9 cellular contexts compared by ENCODE assay signal in genomic region chr1:39646232-39647081, GRCh38. TPM values are rescaled to one million over a fixed set of nuclear protein-coding genes. Genes with fewer than 3 reads are reported as not detected.
DNase-seq lines count a peak whose midpoint lies in the region; ATAC-seq and TF ChIP-seq lines count a peak whose summit lies in the region.
"Had no signal": no experiment of that assay in that cellular context is flagged by ENCODE, and none has a peak within 500 bp of the region (broad histone marks: within the 10 kb centered on the region; RNA-seq: fewer than 3 reads in every experiment).

No MANE protein-coding gene starts in this region.

- intact Hi-C loops in activated CD4-positive, alpha-beta T cell treated with anti-CD3 and anti-CD28 coated beads, Interleukin-2, amount 10 ng/mL, durations not matched to agents 24 days and 14 days (cut with micrococcal nuclease): no loop called here

- H3K4me3 Mint-ChIP-seq in stimulated activated memory B cell treated with anti-CD40 and anti-IgM and Interleukin-4, amounts not matched to agents 10 μg/mL and 1 μg/mL and 100 μg/mL, for 72 hours: no peak overlapping the region
- H3K4me3 Mint-ChIP-seq in natural killer cell treated with Interleukin-12 subunit alpha and Interleukin-12 subunit beta and Interleukin-15 and Interleukin-18, amount 100 ng/mL, for 72 hours: no peak overlapping the region
- no peak overlapping the region for H3K4me3 Mint-ChIP-seq in activated CD4-positive, alpha-beta T cell treated with anti-CD3 and anti-CD28 coated beads, Interleukin-2, amount 10 ng/mL, durations not matched to agents 24 days and 14 days

- in situ Hi-C loops in astrocyte of the spinal cord (cut with HindIII; ENCODE audit: low sequenced_read_pairs): no loop called here

- no peak for TF ChIP-seq CTCF in astrocyte of the spinal cord (IDR thresholded peaks at IDR 0.05; ENCODE audit: low read depth, low read length)

- H3K9me3 Mint-ChIP-seq in stimulated activated memory B cell treated with anti-CD40 and anti-IgM and Interleukin-4, amounts not matched to agents 10 μg/mL and 1 μg/mL and 100 μg/mL, for 72 hours: peaks cover 2% of the 10 kb centered on the region
- no peaks in the 10 kb centered on the region for H3K9me3 Mint-ChIP-seq in natural killer cell treated with Interleukin-12 subunit alpha and Interleukin-12 subunit beta and Interleukin-15 and Interleukin-18, amount 100 ng/mL, for 72 hours
- no peaks in the 10 kb centered on the region for H3K9me3 Mint-ChIP-seq in activated CD4-positive, alpha-beta T cell treated with anti-CD3 and anti-CD28 coated beads, Interleukin-2, amount 10 ng/mL, durations not matched to agents 24 days and 14 days

- H3K36me3 ChIP-seq in H7 (replicated peaks; ENCODE audit: control insufficient read depth, insufficient read depth, low read length): no peaks in the 10 kb centered on the region
- H3K36me3 ChIP-seq: neutrophil had no signal

- no peak overlapping the region for H3K27ac Mint-ChIP-seq in stimulated activated memory B cell treated with anti-CD40 and anti-IgM and Interleukin-4, amounts not matched to agents 10 μg/mL and 1 μg/mL and 100 μg/mL, for 72 hours
- no peak overlapping the region for H3K27ac Mint-ChIP-seq in natural killer cell treated with Interleukin-12 subunit alpha and Interleukin-12 subunit beta and Interleukin-15 and Interleukin-18, amount 100 ng/mL, for 72 hours
- H3K27ac Mint-ChIP-seq in activated CD4-positive, alpha-beta T cell treated with anti-CD3 and anti-CD28 coated beads, Interleukin-2, amount 10 ng/mL, durations not matched to agents 24 days and 14 days: no peak overlapping the region

- no peak overlapping the region for H3K4me3 ChIP-seq in H7 (ENCODE audit: insufficient read depth, low read depth, low read length)
- no peak overlapping the region for H3K4me3 ChIP-seq in astrocyte of the spinal cord (ENCODE audit: low read depth, low read length)

- no peaks in the 10 kb centered on the region for H3K36me3 Mint-ChIP-seq in stimulated activated memory B cell treated with anti-CD40 and anti-IgM and Interleukin-4, amounts not matched to agents 10 μg/mL and 1 μg/mL and 100 μg/mL, for 72 hours
- H3K36me3 Mint-ChIP-seq in natural killer cell treated with Interleukin-12 subunit alpha and Interleukin-12 subunit beta and Interleukin-15 and Interleukin-18, amount 100 ng/mL, for 72 hours: no peaks in the 10 kb centered on the region
- no peaks in the 10 kb centered on the region for H3K36me3 Mint-ChIP-seq in activated CD4-positive, alpha-beta T cell treated with anti-CD3 and anti-CD28 coated beads, Interleukin-2, amount 10 ng/mL, durations not matched to agents 24 days and 14 days (ENCODE audit: low read depth)

- DNase-seq in H7: peak; percentile 73
- peak; percentile 45 for DNase-seq in astrocyte of the spinal cord (ENCODE audit: low read depth, low spot score)
- DNase-seq in iPS-NIHi11 (ENCODE audit: low spot score): peak; percentile 46
- DNase-seq in natural killer cell treated with Interleukin-12 subunit alpha and Interleukin-12 subunit beta and Interleukin-15 and Interleukin-18, amount 100 ng/mL, for 72 hours (ENCODE audit: low spot score): no peak
- DNase-seq in OCI-M2 (lab: John Stamatoyannopoulos, UW; ENCODE audit: unreplicated experiment): no peak
- DNase-seq in stimulated activated CD4-positive, alpha-beta T cell treated with anti-CD3 and anti-CD28 coated beads, Interleukin-12 subunit alpha, Interleukin-12 subunit beta, amount 100 ng/mL, for 4 hours: no peak
- DNase-seq in activated CD4-positive, alpha-beta T cell treated with anti-CD3 and anti-CD28 coated beads, Interleukin-2, amount 10 ng/mL, durations not matched to agents 24 days and 14 days: no peak

- peak; percentile 34 for ATAC-seq in stimulated activated memory B cell treated with anti-CD40 and anti-IgM and Interleukin-4, amounts not matched to agents 10 μg/mL and 1 μg/mL and 100 μg/mL, for 72 hours
- no peak for ATAC-seq in natural killer cell treated with Interleukin-12 subunit alpha and Interleukin-12 subunit beta and Interleukin-15 and Interleukin-18, amount 100 ng/mL, for 72 hours

- no peaks in the 10 kb centered on the region for H3K4me1 Mint-ChIP-seq in stimulated activated memory B cell treated with anti-CD40 and anti-IgM and Interleukin-4, amounts not matched to agents 10 μg/mL and 1 μg/mL and 100 μg/mL, for 72 hours
- no peaks in the 10 kb centered on the region for H3K4me1 Mint-ChIP-seq in natural killer cell treated with Interleukin-12 subunit alpha and Interleukin-12 subunit beta and Interleukin-15 and Interleukin-18, amount 100 ng/mL, for 72 hours (ENCODE audit: low read depth in 2 of 2)
- no peaks in the 10 kb centered on the region for H3K4me1 Mint-ChIP-seq in activated CD4-positive, alpha-beta T cell treated with anti-CD3 and anti-CD28 coated beads, Interleukin-2, amount 10 ng/mL, durations not matched to agents 24 days and 14 days

- H3K27me3 ChIP-seq in H7 (ENCODE audit: control insufficient read depth, insufficient read depth, low read length): peaks cover 22% of the 10 kb centered on the region; the same call in 1 of the 2 replicates

- no peaks in the 10 kb centered on the region for H3K27me3 Mint-ChIP-seq in stimulated activated memory B cell treated with anti-CD40 and anti-IgM and Interleukin-4, amounts not matched to agents 10 μg/mL and 1 μg/mL and 100 μg/mL, for 72 hours
- H3K27me3 Mint-ChIP-seq in natural killer cell treated with Interleukin-12 subunit alpha and Interleukin-12 subunit beta and Interleukin-15 and Interleukin-18, amount 100 ng/mL, for 72 hours: peaks cover 2 to 11% of the 10 kb centered on the region in 2 donors
- peaks cover 9% of the 10 kb centered on the region for H3K27me3 Mint-ChIP-seq in activated CD4-positive, alpha-beta T cell treated with anti-CD3 and anti-CD28 coated beads, Interleukin-2, amount 10 ng/mL, durations not matched to agents 24 days and 14 days

RNA-seq across cellular contexts. Expression of gene HEYL, which starts 7.0 kb away (rescaled TPM):
- 0.63 and 0.94 TPM in 2 replicates for total RNA-seq in H7 (2014; rRNA removed; shearing (Covaris generic))
- not detected for total RNA-seq in natural killer cell treated with Interleukin-12 subunit alpha and Interleukin-12 subunit beta and Interleukin-15 and Interleukin-18, amount 100 ng/mL, for 72 hours
- not detected in 2 replicates for total RNA-seq in activated CD4-positive, alpha-beta T cell treated with anti-CD3 and anti-CD28 coated beads, Interleukin-2, amount 10 ng/mL, durations not matched to agents 24 days and 14 days

RNA-seq across cellular contexts. Expression of gene NT5C1A, which starts 25.4 kb away (rescaled TPM):
- not detected in 2 replicates for total RNA-seq in H7 (2014; rRNA removed; shearing (Covaris generic))
- 1 to 10 TPM; 4.1 to 9.2 TPM for total RNA-seq in natural killer cell treated with Interleukin-12 subunit alpha and Interleukin-12 subunit beta and Interleukin-15 and Interleukin-18, amount 100 ng/mL, for 72 hours
- total RNA-seq in activated CD4-positive, alpha-beta T cell treated with anti-CD3 and anti-CD28 coated beads, Interleukin-2, amount 10 ng/mL, durations not matched to agents 24 days and 14 days: 0.31 and 0.56 TPM in 2 replicates

RNA-seq across cellular contexts. Expression of gene HPCAL4, which starts 44.8 kb away (rescaled TPM):
- total RNA-seq in H7 (2014; rRNA removed; shearing (Covaris generic)): not detected in 2 replicates
- total RNA-seq in natural killer cell treated with Interleukin-12 subunit alpha and Interleukin-12 subunit beta and Interleukin-15 and Interleukin-18, amount 100 ng/mL, for 72 hours: under 1 TPM; 0.50 to 0.64 TPM
- 0.38 and 0.44 TPM in 2 replicates for total RNA-seq in activated CD4-positive, alpha-beta T cell treated with anti-CD3 and anti-CD28 coated beads, Interleukin-2, amount 10 ng/mL, durations not matched to agents 24 days and 14 days

Comparison
In these comparisons a context has a peak if more than half of its experiments do, and no peak if none do; other contexts are left out.
1. DNase-seq: peak in H7 (single experiment), astrocyte of the spinal cord (single experiment) and iPS-NIHi11 (single experiment); none in natural killer cell treated with Interleukin-12 subunit alpha and Interleukin-12 subunit beta and Interleukin-15 and Interleukin-18, amount 100 ng/mL, for 72 hours (single experiment), OCI-M2 (single experiment), stimulated activated CD4-positive, alpha-beta T cell treated with anti-CD3 and anti-CD28 coated beads, Interleukin-12 subunit alpha, Interleukin-12 subunit beta, amount 100 ng/mL, for 4 hours (single experiment) and activated CD4-positive, alpha-beta T cell treated with anti-CD3 and anti-CD28 coated beads, Interleukin-2, amount 10 ng/mL, durations not matched to agents 24 days and 14 days (single experiment).